12 cellular contexts compared by ENCODE assay signal in genomic region chr3:179309225-179310109, GRCh38. TPM values are rescaled to one million over a fixed set of nuclear protein-coding genes. Genes with fewer than 3 reads are reported as not detected.
DNase-seq lines count a peak whose midpoint lies in the region; ATAC-seq and TF ChIP-seq lines count a peak whose summit lies in the region.
"Had no signal": no experiment of that assay in that cellular context is flagged by ENCODE, and none has a peak within 500 bp of the region (broad histone marks: within the 10 kb centered on the region; RNA-seq: fewer than 3 reads in every experiment).

No MANE protein-coding gene starts in this region.

- no peaks in the 10 kb centered on the region for H3K27me3 Mint-ChIP-seq in progenitor cell of endocrine pancreas

- no peaks in the 10 kb centered on the region for H3K4me1 Mint-ChIP-seq in progenitor cell of endocrine pancreas (ENCODE audit: low read depth)

- H3K9me3 Mint-ChIP-seq in progenitor cell of endocrine pancreas (ENCODE audit: low read depth): no peaks in the 10 kb centered on the region
- H3K9me3 Mint-ChIP-seq: activated T-helper 2 cell treated with anti-CD3 and anti-CD28 coated beads, Interferon-gamma antibody, Interleukin-2, Interleukin-4, amounts not matched to agents 10 μg/mL and 5 μg/mL and 100 μg/mL, durations not matched to agents 14 hours and 24 hours and 36 hours had no signal

- ATAC-seq in GM18502 (IDR thresholded peaks at IDR 0.05; ENCODE audit: poor library complexity, unreplicated experiment) (peak; percentile 98), GM19452 (IDR thresholded peaks at IDR 0.05; ENCODE audit: unreplicated experiment) (peak; percentile 94), HG02852 (IDR thresholded peaks at IDR 0.05; ENCODE audit: unreplicated experiment) (peak; percentile 98), HG03521 (IDR thresholded peaks at IDR 0.05; ENCODE audit: unreplicated experiment) (peak; percentile 92)
- ATAC-seq: PC-3 had no signal

- no peaks in the 10 kb centered on the region for H3K36me3 Mint-ChIP-seq in progenitor cell of endocrine pancreas (ENCODE audit: insufficient read depth)

- TF ChIP-seq CTCF in progenitor cell of endocrine pancreas (IDR thresholded peaks at IDR 0.05; ENCODE audit: unreplicated experiment): no peak

- H3K27ac Mint-ChIP-seq in progenitor cell of endocrine pancreas: no peak overlapping the region
- H3K27ac Mint-ChIP-seq: activated T-helper 2 cell treated with anti-CD3 and anti-CD28 coated beads, Interferon-gamma antibody, Interleukin-2, Interleukin-4, amounts not matched to agents 10 μg/mL and 5 μg/mL and 100 μg/mL, durations not matched to agents 14 hours and 24 hours and 36 hours had no signal

- no peak overlapping the region for H3K4me3 Mint-ChIP-seq in progenitor cell of endocrine pancreas (ENCODE audit: low read depth)

- DNase-seq in NCI-H345 (lab: John Stamatoyannopoulos, UW) (no peak), NCI-H1105 (lab: John Stamatoyannopoulos, UW) (no peak), progenitor cell of endocrine pancreas (ENCODE audit: low spot score, unreplicated experiment) (no peak)
- DNase-seq in stimulated activated CD8-positive, alpha-beta memory T cell treated with anti-CD3 and anti-CD28 coated beads, Interleukin-4, amount 100 ng/mL, for 48 hours: no peak
- DNase-seq: AML-193, NCI-H1417 treated with DMSO at 0.1 percent for 48 hours, PC-3 had no signal

RNA-seq across cellular contexts. Expression of gene ZNF639, which starts 13.4 kb away (rescaled TPM):
- total RNA-seq in progenitor cell of endocrine pancreas: 43.1 and 43.2 TPM in 2 replicates

RNA-seq across cellular contexts. Expression of gene MFN1, which starts 38.0 kb away (rescaled TPM):
- total RNA-seq in progenitor cell of endocrine pancreas: 61.1 and 64.8 TPM in 2 replicates

RNA-seq across cellular contexts. Expression of gene KCNMB3, which starts 58.6 kb away (rescaled TPM):
- 3.4 and 4.4 TPM in 2 replicates for total RNA-seq in progenitor cell of endocrine pancreas
